Comparison of ENCODE assay signal across 8 cellular contexts in genomic region chr7:32942783-32943653, GRCh38. TPM values are rescaled to one million over a fixed set of nuclear protein-coding genes. Genes with fewer than 3 reads are reported as not detected.
DNase-seq lines count a peak whose midpoint lies in the region; ATAC-seq, FAIRE-seq and TF ChIP-seq lines count a peak whose summit lies in the region.

No MANE protein-coding gene starts in this region.

- TF ChIP-seq EP300 in tibial nerve (IDR thresholded peaks at IDR 0.05) = peak in 1 of 2 donors; percentile 28

- H3K9me3 ChIP-seq in Loucy (ENCODE audit: insufficient read depth, low read depth, low read length) (peaks cover 7% of the 10 kb centered on the region; the same call in 1 of the 2 replicates), pancreas (no peaks in the 10 kb centered on the region), tibial nerve (peaks cover 0 to 6% (median 0%) of the 10 kb centered on the region in 4 donors)

- H3K36me3 ChIP-seq in H7 (replicated peaks; ENCODE audit: control insufficient read depth, insufficient read depth, low read length) (no peaks in the 10 kb centered on the region), Loucy (ENCODE audit: insufficient read depth, low read length) (no peaks in the 10 kb centered on the region), pancreas (no peaks in the 10 kb centered on the region), tibial nerve (no peaks in the 10 kb centered on the region)

- no peaks in the 10 kb centered on the region for H4K20me1 ChIP-seq in Loucy (ENCODE audit: insufficient read depth, low read length, poor library complexity, severe bottlenecking)

- H3K4me3 Mint-ChIP-seq in activated naive CD8-positive, alpha-beta T cell treated with anti-CD3 and anti-CD28 coated beads for 36 hours = peak overlapping the region; percentile 65

- DNase-seq in GM04504 (ENCODE audit: low read depth) (peak; percentile 60), H7 (peak; percentile 96), SKM-1 (lab: John Stamatoyannopoulos, UW; ENCODE audit: unreplicated experiment) (peak; percentile 49), Right ventricle myocardium superior (peak; percentile 90), pancreas (peak; percentile 74 to 94 (median 84)), tibial nerve (ENCODE audit: low spot score in 2 of 2) (peak; percentile 48 to 57)
- DNase-seq in activated naive CD8-positive, alpha-beta T cell treated with anti-CD3 and anti-CD28 coated beads for 36 hours = peak; percentile 79

- peak; percentile 48 for TF ChIP-seq CTCF in Loucy (conservative IDR thresholded peaks at IDR 0.05; ENCODE audit: low read length)
- TF ChIP-seq CTCF in pancreas (IDR thresholded peaks at IDR 0.05) = peak in 3 of 4 donors; percentile 22 to 42 (median 27)
- peak; percentile 59 to 90 (median 83) for TF ChIP-seq CTCF in tibial nerve (IDR thresholded peaks at IDR 0.05)

- peaks cover 7% of the 10 kb centered on the region for H3K36me3 Mint-ChIP-seq in activated naive CD8-positive, alpha-beta T cell treated with anti-CD3 and anti-CD28 coated beads for 36 hours

- peaks cover 21% of the 10 kb centered on the region for H3K27me3 Mint-ChIP-seq in activated naive CD8-positive, alpha-beta T cell treated with anti-CD3 and anti-CD28 coated beads for 36 hours

- no peaks in the 10 kb centered on the region for H3F3A ChIP-seq in Loucy (ENCODE audit: low read depth)

- no peak for FAIRE-seq in pancreas (lab: Jason Lieb, UNC)

- peak overlapping the region; percentile 27 for H3K9ac ChIP-seq in Loucy (ENCODE audit: low read depth, low read length, poor library complexity, severe bottlenecking)

- peaks cover 13% of the 10 kb centered on the region for H3K4me1 Mint-ChIP-seq in activated naive CD8-positive, alpha-beta T cell treated with anti-CD3 and anti-CD28 coated beads for 36 hours

- no peaks in the 10 kb centered on the region for H3K9me2 ChIP-seq in Loucy (replicated peaks; ENCODE audit: low read depth, low read length)

- intact Hi-C loops in Right ventricle myocardium superior (cut with DNase I) = loop anchor here (5.0 to 10.0 kb wide), 3 partner anchors 51 to 102 kb away; partner anchors contain the start of gene KBTBD2
- intact Hi-C loops in pancreas (cut with DNase I) = loop anchor here in 1 of 3 donors (5.0 kb wide), 1 partner anchor 164 kb away; the partner anchor contains the start of gene RP9

- ATAC-seq in Right ventricle myocardium superior (ENCODE audit: poor library complexity) (peak; percentile 96), pancreas (peak; percentile 95 to 98 (median 96))

- peak in 1 of 2 donors; percentile 65 for TF ChIP-seq POLR2A in tibial nerve (IDR thresholded peaks at IDR 0.05)

- H3K4me1 ChIP-seq in Loucy (ENCODE audit: insufficient read depth, low read length, poor library complexity, severe bottlenecking) (no peaks in the 10 kb centered on the region), pancreas (peaks cover 0 to 5% (median 0%) of the 10 kb centered on the region in 3 donors), tibial nerve (peaks cover 0 to 27% (median 11%) of the 10 kb centered on the region in 4 donors)

- H3K79me2 ChIP-seq in Loucy (ENCODE audit: insufficient read depth, low read length) = no peaks in the 10 kb centered on the region

- H3K4me2 ChIP-seq in Loucy (ENCODE audit: low read depth, low read length, poor library complexity, severe bottlenecking) = peak overlapping the region; percentile 73

- H3K4me3 ChIP-seq in H7 (ENCODE audit: insufficient read depth, low read depth, low read length) = peak overlapping the region; percentile 39
- H3K4me3 ChIP-seq in Loucy (ENCODE audit: low read length, poor library complexity, severe bottlenecking) = peak overlapping the region; percentile 66
- H3K4me3 ChIP-seq in pancreas = peak overlapping the region; percentile 76 to 88 (median 87)
- H3K4me3 ChIP-seq in tibial nerve = peak overlapping the region; percentile 64 to 95 (median 87)

- peaks cover 5% of the 10 kb centered on the region for H3K9me3 Mint-ChIP-seq in activated naive CD8-positive, alpha-beta T cell treated with anti-CD3 and anti-CD28 coated beads for 36 hours

- H2AFZ ChIP-seq in Loucy (ENCODE audit: low read length) = peak overlapping the region; percentile 90

- H3K27ac Mint-ChIP-seq in activated naive CD8-positive, alpha-beta T cell treated with anti-CD3 and anti-CD28 coated beads for 36 hours = no peak overlapping the region

- H3K27ac ChIP-seq in pancreas (peak overlapping the region; percentile 81 to 96 (median 92)), tibial nerve (peak overlapping the region; percentile 87 to 99 (median 95))

- peaks cover 68% of the 10 kb centered on the region for H3K27me3 ChIP-seq in H7 (ENCODE audit: control insufficient read depth, insufficient read depth, low read length)
- H3K27me3 ChIP-seq in Loucy (ENCODE audit: insufficient read depth, low read length, poor library complexity, severe bottlenecking) = no peaks in the 10 kb centered on the region
- H3K27me3 ChIP-seq in pancreas = no peaks in the 10 kb centered on the region
- H3K27me3 ChIP-seq in tibial nerve = no peaks in the 10 kb centered on the region

- 0% methylated on average over 57 to 70 of the region's 70 CpGs for WGBS in pancreas, 2 donors
- WGBS in tibial nerve, 2 donors = 0 to 1% methylated on average over 8 to 33 of the region's 70 CpGs

RNA-seq across cellular contexts. Expression of gene FKBP9, which starts 14.2 kb away (rescaled TPM):
- total RNA-seq in H7 (2014; rRNA removed; shearing (Covaris generic)) = 9.0 and 17.4 TPM in 2 replicates
- total RNA-seq in activated naive CD8-positive, alpha-beta T cell treated with anti-CD3 and anti-CD28 coated beads for 36 hours = under 1 TPM in 1 of 2 experiments, not detected in 1; 0.14 TPM
- total RNA-seq in Right ventricle myocardium superior (120 TPM), pancreas (10 to 100 TPM; 44.1 to 82.4 (median 54.8) TPM), tibial nerve (100 to 1,000 TPM; 262 to 522 (median 320) TPM)
- polyA plus RNA-seq in pancreas = 10 to 100 TPM; 20.0 to 20.8 TPM

RNA-seq across cellular contexts. Expression of gene KBTBD2, which starts 51.5 kb away (rescaled TPM):
- total RNA-seq in H7 (2014; rRNA removed; shearing (Covaris generic)) = 22.8 and 26.3 TPM in 2 replicates
- total RNA-seq in activated naive CD8-positive, alpha-beta T cell treated with anti-CD3 and anti-CD28 coated beads for 36 hours = 10 to 100 TPM; 20.9 to 22.7 TPM
- total RNA-seq in Right ventricle myocardium superior = 25.1 TPM
- 10 to 100 TPM in 2 of 6 donors, 1 to 10 TPM in 4; 6.4 to 18.1 (median 7.5) TPM for total RNA-seq in pancreas
- 10 to 100 TPM in 1 of 2 donors, 1 to 10 TPM in 1; 6.3 to 13.3 TPM for polyA plus RNA-seq in pancreas
- 10 to 100 TPM; 29.1 to 46.7 (median 42.7) TPM for total RNA-seq in tibial nerve

Comparison
In these comparisons a context has a peak if more than half of its experiments do, and no peak if none do; other contexts are left out.
1. Peak in every context shown above with its lines: DNase-seq, ATAC-seq, H3K4me3 ChIP-seq and H3K27ac ChIP-seq.
2. CTCF ChIP-seq: peak in every context shown above with its lines; median percentile 83 in tibial nerve; 48 in Loucy; 27 in pancreas.